25 cellular contexts compared by ENCODE assay signal in genomic region chr9:72701510-72701909, GRCh38.
"Had no signal": no experiment of that assay in that cellular context is flagged by ENCODE, and none has a peak within 500 bp of the region (broad histone marks: within the 10 kb centered on the region; RNA-seq: fewer than 3 reads in every experiment).

No MANE protein-coding gene starts in this region.

- H3K4me3 ChIP-seq: colonic mucosa, coronary artery, esophagus muscularis mucosa, esophagus squamous epithelium, gastrocnemius medialis, gastroesophageal sphincter, heart left ventricle, heart right ventricle had no signal

- H3K36me3 ChIP-seq: colonic mucosa, esophagus muscularis mucosa, esophagus squamous epithelium, gastrocnemius medialis, gastroesophageal sphincter, heart left ventricle, heart right ventricle had no signal

- H3K4me1 ChIP-seq: colonic mucosa, esophagus muscularis mucosa, esophagus squamous epithelium, foreskin keratinocyte, gastrocnemius medialis, gastroesophageal sphincter, heart left ventricle, heart right ventricle had no signal

- H3K4me3 Mint-ChIP-seq: dendritic cell treated with granulocyte-macrophage colony-stimulating factor and Interleukin-4, amounts not matched to agents 40 ng/mL and 50 ng/mL, for 4 days; effector memory CD8-positive, alpha-beta T cell; endodermal cell had no signal

- ATAC-seq: effector memory CD8-positive, alpha-beta T cell; esophagus mucosa; foreskin keratinocyte; gastrocnemius medialis; gastroesophageal sphincter; heart left ventricle; heart right ventricle had no signal

- H3K9me3 ChIP-seq: colonic mucosa, esophagus muscularis mucosa, esophagus squamous epithelium, gastrocnemius medialis, gastroesophageal sphincter, heart left ventricle, heart right ventricle had no signal

- H3K27ac ChIP-seq: colonic mucosa, coronary artery, epithelial cell of prostate, esophagus muscularis mucosa, esophagus squamous epithelium, foreskin keratinocyte, gastrocnemius medialis, gastroesophageal sphincter, heart left ventricle, heart right ventricle had no signal

- DNase-seq: colonic mucosa; cortex of kidney; dermis blood vessel endothelial cell; dorsolateral prefrontal cortex; effector CD4-positive, alpha-beta T cell; effector CD8-positive, alpha-beta T cell; effector memory CD4-positive, alpha-beta T cell; effector memory CD8-positive, alpha-beta T cell; endodermal cell; erythroblast; esophagus squamous epithelium; foreskin fibroblast; foreskin keratinocyte; foreskin melanocyte; gastrocnemius medialis; glutamatergic neuron; head of caudate nucleus; heart left ventricle; heart right ventricle had no signal

- H3K27ac Mint-ChIP-seq: dendritic cell treated with granulocyte-macrophage colony-stimulating factor and Interleukin-4, amounts not matched to agents 40 ng/mL and 50 ng/mL, for 4 days; effector memory CD8-positive, alpha-beta T cell; endodermal cell had no signal

- H3K27me3 ChIP-seq: colonic mucosa, dorsolateral prefrontal cortex, esophagus muscularis mucosa, esophagus squamous epithelium, foreskin keratinocyte, gastrocnemius medialis, gastroesophageal sphincter, heart left ventricle had no signal

- H3K4me1 Mint-ChIP-seq: endodermal cell had no signal

- H3K9me3 Mint-ChIP-seq: dendritic cell treated with granulocyte-macrophage colony-stimulating factor and Interleukin-4, amounts not matched to agents 40 ng/mL and 50 ng/mL, for 4 days; effector memory CD8-positive, alpha-beta T cell; endodermal cell had no signal
